8 cellular contexts compared by ENCODE assay signal in the genomic region with DNA sequence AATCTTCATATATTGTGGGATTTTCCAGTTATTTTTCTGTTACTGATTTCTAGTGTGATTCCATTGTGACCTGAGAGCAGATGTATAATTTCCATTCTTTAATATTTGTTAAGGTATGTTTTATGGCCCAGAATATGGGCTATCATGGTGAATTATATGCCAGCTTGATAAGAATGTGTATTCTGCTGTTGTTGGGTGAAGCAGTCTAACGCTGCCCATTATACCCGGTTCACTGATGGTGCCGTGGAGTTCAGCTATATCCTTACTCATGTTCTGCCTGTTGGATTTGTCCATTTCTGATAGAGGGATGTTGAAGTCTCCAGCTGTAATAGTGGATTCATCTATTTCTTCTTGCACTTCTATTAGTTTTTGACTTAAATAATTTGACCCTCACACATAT.
"Had no signal": no experiment of that assay in that cellular context is flagged by ENCODE, and none has a peak within 500 bp of the region (broad histone marks: within the 10 kb centered on the region; RNA-seq: fewer than 3 reads in every experiment).

No MANE protein-coding gene starts in this region.

- DNase-seq: GDM1, GF-D8 had no signal

- H3K4me3 ChIP-seq: GM12878 had no signal

- ATAC-seq: GM12878 had no signal

- FAIRE-seq: G401.6, GM12878, GM12891, GM12892, GM18507, GM19239 had no signal
